1 cellular context compared by ENCODE assay signal in genomic region chr15:90001683-90002427, GRCh38.
TF ChIP-seq lines count a peak whose summit lies in the region.

No MANE protein-coding gene starts in this region.

TF ChIP-seq in HCT116, 20 proteins besides CTCF, POLR2A, EP300 and RAD21 (continued from another document):
- TF ChIP-seq, protein P1, sequence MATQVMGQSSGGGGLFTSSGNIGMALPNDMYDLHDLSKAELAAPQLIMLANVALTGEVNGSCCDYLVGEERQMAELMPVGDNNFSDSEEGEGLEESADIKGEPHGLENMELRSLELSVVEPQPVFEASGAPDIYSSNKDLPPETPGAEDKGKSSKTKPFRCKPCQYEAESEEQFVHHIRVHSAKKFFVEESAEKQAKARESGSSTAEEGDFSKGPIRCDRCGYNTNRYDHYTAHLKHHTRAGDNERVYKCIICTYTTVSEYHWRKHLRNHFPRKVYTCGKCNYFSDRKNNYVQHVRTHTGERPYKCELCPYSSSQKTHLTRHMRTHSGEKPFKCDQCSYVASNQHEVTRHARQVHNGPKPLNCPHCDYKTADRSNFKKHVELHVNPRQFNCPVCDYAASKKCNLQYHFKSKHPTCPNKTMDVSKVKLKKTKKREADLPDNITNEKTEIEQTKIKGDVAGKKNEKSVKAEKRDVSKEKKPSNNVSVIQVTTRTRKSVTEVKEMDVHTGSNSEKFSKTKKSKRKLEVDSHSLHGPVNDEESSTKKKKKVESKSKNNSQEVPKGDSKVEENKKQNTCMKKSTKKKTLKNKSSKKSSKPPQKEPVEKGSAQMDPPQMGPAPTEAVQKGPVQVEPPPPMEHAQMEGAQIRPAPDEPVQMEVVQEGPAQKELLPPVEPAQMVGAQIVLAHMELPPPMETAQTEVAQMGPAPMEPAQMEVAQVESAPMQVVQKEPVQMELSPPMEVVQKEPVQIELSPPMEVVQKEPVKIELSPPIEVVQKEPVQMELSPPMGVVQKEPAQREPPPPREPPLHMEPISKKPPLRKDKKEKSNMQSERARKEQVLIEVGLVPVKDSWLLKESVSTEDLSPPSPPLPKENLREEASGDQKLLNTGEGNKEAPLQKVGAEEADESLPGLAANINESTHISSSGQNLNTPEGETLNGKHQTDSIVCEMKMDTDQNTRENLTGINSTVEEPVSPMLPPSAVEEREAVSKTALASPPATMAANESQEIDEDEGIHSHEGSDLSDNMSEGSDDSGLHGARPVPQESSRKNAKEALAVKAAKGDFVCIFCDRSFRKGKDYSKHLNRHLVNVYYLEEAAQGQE (IDR thresholded peaks at IDR 0.05; ENCODE audit: low read depth), result no peak
- no peak for TF ChIP-seq CBX3 (IDR thresholded peaks at IDR 0.05; ENCODE audit: low read depth)
- TF ChIP-seq, protein P2, sequence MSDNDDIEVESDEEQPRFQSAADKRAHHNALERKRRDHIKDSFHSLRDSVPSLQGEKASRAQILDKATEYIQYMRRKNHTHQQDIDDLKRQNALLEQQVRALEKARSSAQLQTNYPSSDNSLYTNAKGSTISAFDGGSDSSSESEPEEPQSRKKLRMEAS (IDR thresholded peaks at IDR 0.05), result no peak
- no peak for TF ChIP-seq EZH2phosphoT487 (IDR thresholded peaks at IDR 0.05; ENCODE audit: borderline replicate concordance)
- TF ChIP-seq SRF (IDR thresholded peaks at IDR 0.05; ENCODE audit: low read depth), result no peak
- peak; percentile 28; the same call in 1 of the 2 replicates for TF ChIP-seq POLR2AphosphoS5 (IDR thresholded peaks at IDR 0.05; ENCODE audit: low read depth, low read length)
- no peak for TF ChIP-seq JUND (IDR thresholded peaks at IDR 0.05)
- peak; percentile 40 for TF ChIP-seq ZFX (IDR thresholded peaks at IDR 0.05)
